In the genomic region with DNA sequence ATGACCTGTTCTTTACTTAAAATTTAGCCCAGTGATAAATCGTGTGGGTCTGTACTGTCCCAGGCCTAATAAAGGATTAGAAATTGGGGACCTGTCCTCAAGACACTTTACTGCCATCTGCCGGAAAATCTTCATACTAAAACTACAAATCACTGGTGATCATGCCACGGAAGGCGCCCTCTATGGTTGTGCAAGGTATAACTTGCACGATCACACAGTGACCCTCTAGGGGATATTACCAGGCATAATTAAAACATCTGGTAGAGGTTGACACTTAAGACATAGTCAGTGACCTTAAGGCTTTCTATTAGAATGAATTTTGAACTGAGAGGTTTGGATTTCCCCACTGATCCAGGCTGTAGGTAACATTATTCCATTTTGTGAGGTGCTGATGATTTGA, we compare ENCODE assay signal across 1 cellular context.
TF ChIP-seq lines count a peak whose summit lies in the region.

No MANE protein-coding gene starts in this region.

TF ChIP-seq in HepG2, 621 proteins besides CTCF, POLR2A, EP300 and RAD21:
- TF ChIP-seq, protein P1, sequence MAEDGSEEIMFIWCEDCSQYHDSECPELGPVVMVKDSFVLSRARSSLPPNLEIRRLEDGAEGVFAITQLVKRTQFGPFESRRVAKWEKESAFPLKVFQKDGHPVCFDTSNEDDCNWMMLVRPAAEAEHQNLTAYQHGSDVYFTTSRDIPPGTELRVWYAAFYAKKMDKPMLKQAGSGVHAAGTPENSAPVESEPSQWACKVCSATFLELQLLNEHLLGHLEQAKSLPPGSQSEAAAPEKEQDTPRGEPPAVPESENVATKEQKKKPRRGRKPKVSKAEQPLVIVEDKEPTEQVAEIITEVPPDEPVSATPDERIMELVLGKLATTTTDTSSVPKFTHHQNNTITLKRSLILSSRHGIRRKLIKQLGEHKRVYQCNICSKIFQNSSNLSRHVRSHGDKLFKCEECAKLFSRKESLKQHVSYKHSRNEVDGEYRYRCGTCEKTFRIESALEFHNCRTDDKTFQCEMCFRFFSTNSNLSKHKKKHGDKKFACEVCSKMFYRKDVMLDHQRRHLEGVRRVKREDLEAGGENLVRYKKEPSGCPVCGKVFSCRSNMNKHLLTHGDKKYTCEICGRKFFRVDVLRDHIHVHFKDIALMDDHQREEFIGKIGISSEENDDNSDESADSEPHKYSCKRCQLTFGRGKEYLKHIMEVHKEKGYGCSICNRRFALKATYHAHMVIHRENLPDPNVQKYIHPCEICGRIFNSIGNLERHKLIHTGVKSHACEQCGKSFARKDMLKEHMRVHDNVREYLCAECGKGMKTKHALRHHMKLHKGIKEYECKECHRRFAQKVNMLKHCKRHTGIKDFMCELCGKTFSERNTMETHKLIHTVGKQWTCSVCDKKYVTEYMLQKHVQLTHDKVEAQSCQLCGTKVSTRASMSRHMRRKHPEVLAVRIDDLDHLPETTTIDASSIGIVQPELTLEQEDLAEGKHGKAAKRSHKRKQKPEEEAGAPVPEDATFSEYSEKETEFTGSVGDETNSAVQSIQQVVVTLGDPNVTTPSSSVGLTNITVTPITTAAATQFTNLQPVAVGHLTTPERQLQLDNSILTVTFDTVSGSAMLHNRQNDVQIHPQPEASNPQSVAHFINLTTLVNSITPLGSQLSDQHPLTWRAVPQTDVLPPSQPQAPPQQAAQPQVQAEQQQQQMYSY (CRISPR knock-in tag; IDR thresholded peaks at IDR 0.05) = no peak
- TF ChIP-seq, protein P2, sequence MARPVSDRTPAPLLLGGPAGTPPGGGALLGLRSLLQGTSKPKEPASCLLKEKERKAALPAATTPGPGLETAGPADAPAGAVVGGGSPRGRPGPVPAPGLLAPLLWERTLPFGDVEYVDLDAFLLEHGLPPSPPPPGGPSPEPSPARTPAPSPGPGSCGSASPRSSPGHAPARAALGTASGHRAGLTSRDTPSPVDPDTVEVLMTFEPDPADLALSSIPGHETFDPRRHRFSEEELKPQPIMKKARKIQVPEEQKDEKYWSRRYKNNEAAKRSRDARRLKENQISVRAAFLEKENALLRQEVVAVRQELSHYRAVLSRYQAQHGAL (CRISPR knock-in tag; IDR thresholded peaks at IDR 0.05; ENCODE audit: not compliant biosample characterization) = no peak
- TF ChIP-seq MED1 (CRISPR knock-in tag; IDR thresholded peaks at IDR 0.05) = no peak
- no peak for TF ChIP-seq FOXJ3 (CRISPR knock-in tag; IDR thresholded peaks at IDR 0.05; ENCODE audit: borderline replicate concordance)
- no peak for TF ChIP-seq ZNF713 (CRISPR knock-in tag; IDR thresholded peaks at IDR 0.05)
- 0 out of 2 replicates have a peak, but pooled peaks have one; percentile 7 for TF ChIP-seq CEBPG (CRISPR knock-in tag; IDR thresholded peaks at IDR 0.05)
- TF ChIP-seq, protein P3, sequence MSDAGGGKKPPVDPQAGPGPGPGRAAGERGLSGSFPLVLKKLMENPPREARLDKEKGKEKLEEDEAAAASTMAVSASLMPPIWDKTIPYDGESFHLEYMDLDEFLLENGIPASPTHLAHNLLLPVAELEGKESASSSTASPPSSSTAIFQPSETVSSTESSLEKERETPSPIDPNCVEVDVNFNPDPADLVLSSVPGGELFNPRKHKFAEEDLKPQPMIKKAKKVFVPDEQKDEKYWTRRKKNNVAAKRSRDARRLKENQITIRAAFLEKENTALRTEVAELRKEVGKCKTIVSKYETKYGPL (CRISPR knock-in tag; IDR thresholded peaks at IDR 0.05) = no peak
- TF ChIP-seq ZNF776 (CRISPR knock-in tag; IDR thresholded peaks at IDR 0.05) = no peak
- no peak for TF ChIP-seq ZNF121 (CRISPR knock-in tag; IDR thresholded peaks at IDR 0.05)
- TF ChIP-seq JDP2 (CRISPR knock-in tag; IDR thresholded peaks at IDR 0.05; ENCODE audit: borderline replicate concordance) = no peak
- no peak for TF ChIP-seq PITX1 (CRISPR knock-in tag; IDR thresholded peaks at IDR 0.05)
- TF ChIP-seq STAG1 (CRISPR knock-in tag; IDR thresholded peaks at IDR 0.05) = peak; percentile 58
- no peak for TF ChIP-seq AHR (CRISPR knock-in tag; IDR thresholded peaks at IDR 0.05)
- TF ChIP-seq ARNTL (CRISPR knock-in tag; IDR thresholded peaks at IDR 0.05) = no peak
- TF ChIP-seq, protein P4, sequence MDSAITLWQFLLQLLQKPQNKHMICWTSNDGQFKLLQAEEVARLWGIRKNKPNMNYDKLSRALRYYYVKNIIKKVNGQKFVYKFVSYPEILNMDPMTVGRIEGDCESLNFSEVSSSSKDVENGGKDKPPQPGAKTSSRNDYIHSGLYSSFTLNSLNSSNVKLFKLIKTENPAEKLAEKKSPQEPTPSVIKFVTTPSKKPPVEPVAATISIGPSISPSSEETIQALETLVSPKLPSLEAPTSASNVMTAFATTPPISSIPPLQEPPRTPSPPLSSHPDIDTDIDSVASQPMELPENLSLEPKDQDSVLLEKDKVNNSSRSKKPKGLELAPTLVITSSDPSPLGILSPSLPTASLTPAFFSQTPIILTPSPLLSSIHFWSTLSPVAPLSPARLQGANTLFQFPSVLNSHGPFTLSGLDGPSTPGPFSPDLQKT (CRISPR knock-in tag; IDR thresholded peaks at IDR 0.05; ENCODE audit: borderline replicate concordance) = no peak
- TF ChIP-seq AGO2 (optimal IDR thresholded peaks at IDR 0.05; ENCODE audit: low read depth, low read length) = no peak
- peak; percentile 32 for TF ChIP-seq SMC3 (IDR thresholded peaks at IDR 0.05; ENCODE audit: low read length)
- TF ChIP-seq PPARG (CRISPR knock-in tag; conservative IDR thresholded peaks at IDR 0.05) = no peak
- TF ChIP-seq MTF1 (CRISPR knock-in tag; IDR thresholded peaks at IDR 0.05) = no peak
- TF ChIP-seq U2AF2 (IDR thresholded peaks at IDR 0.05; ENCODE audit: low read depth, low read length) = no peak
- TF ChIP-seq, protein P5, sequence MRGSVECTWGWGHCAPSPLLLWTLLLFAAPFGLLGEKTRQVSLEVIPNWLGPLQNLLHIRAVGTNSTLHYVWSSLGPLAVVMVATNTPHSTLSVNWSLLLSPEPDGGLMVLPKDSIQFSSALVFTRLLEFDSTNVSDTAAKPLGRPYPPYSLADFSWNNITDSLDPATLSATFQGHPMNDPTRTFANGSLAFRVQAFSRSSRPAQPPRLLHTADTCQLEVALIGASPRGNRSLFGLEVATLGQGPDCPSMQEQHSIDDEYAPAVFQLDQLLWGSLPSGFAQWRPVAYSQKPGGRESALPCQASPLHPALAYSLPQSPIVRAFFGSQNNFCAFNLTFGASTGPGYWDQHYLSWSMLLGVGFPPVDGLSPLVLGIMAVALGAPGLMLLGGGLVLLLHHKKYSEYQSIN (CRISPR knock-in tag; IDR thresholded peaks at IDR 0.05; ENCODE audit: borderline replicate concordance) = no peak
- no peak for TF ChIP-seq REXO4 (CRISPR knock-in tag; IDR thresholded peaks at IDR 0.05; ENCODE audit: borderline replicate concordance)
- no peak for TF ChIP-seq ZFP36L2 (CRISPR knock-in tag; IDR thresholded peaks at IDR 0.05)
- TF ChIP-seq, protein P6, sequence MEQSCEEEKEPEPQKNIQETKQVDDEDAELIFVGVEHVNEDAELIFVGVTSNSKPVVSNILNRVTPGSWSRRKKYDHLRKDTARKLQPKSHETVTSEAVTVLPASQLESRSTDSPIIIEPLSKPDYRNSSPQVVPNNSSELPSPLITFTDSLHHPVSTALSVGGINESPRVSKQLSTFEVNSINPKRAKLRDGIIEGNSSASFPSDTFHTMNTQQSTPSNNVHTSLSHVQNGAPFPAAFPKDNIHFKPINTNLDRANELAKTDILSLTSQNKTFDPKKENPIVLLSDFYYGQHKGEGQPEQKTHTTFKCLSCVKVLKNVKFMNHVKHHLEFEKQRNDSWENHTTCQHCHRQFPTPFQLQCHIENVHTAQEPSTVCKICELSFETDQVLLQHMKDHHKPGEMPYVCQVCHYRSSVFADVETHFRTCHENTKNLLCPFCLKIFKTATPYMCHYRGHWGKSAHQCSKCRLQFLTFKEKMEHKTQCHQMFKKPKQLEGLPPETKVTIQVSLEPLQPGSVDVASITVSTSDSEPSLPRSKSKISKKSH (CRISPR knock-in tag; IDR thresholded peaks at IDR 0.05; ENCODE audit: borderline replicate concordance) = no peak
- TF ChIP-seq, protein P7, sequence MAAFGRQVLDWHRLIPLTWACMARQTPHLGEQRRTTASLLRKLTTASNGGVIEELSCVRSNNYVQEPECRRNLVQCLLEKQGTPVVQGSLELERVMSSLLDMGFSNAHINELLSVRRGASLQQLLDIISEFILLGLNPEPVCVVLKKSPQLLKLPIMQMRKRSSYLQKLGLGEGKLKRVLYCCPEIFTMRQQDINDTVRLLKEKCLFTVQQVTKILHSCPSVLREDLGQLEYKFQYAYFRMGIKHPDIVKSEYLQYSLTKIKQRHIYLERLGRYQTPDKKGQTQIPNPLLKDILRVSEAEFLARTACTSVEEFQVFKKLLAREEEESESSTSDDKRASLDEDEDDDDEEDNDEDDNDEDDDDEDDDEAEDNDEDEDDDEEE (CRISPR knock-in tag; IDR thresholded peaks at IDR 0.05) = no peak
- no peak for TF ChIP-seq NFRKB (IDR thresholded peaks at IDR 0.05)
- no peak for TF ChIP-seq JUND (CRISPR knock-in tag; IDR thresholded peaks at IDR 0.05)
- no peak for TF ChIP-seq ZNF136 (CRISPR knock-in tag; IDR thresholded peaks at IDR 0.05; ENCODE audit: low read depth)
- TF ChIP-seq BRCA1 (CRISPR knock-in tag; IDR thresholded peaks at IDR 0.05) = no peak
- peak; percentile 72; the same call in 1 of the 2 replicates for TF ChIP-seq ADNP (CRISPR knock-in tag; IDR thresholded peaks at IDR 0.05)
